11 cellular contexts compared by ENCODE assay signal in genomic region chr10:79273603-79274002, GRCh38.
A peak's percentile ranks its signal among the peaks of the same experiment; 100 is the strongest.
DNase-seq lines count a peak whose midpoint lies in the region; ATAC-seq and TF ChIP-seq lines count a peak whose summit lies in the region.
"Had no signal": no experiment of that assay in that cellular context is flagged by ENCODE, and none has a peak within 500 bp of the region (broad histone marks: within the 10 kb centered on the region; RNA-seq: fewer than 3 reads in every experiment).

No MANE protein-coding gene starts in this region.

- H3K27me3 ChIP-seq in BLaER1 treated with 17β-estradiol and CSF1 and Interleukin-3, amounts not matched to agents 10 nM and 100 nM: no peaks in the 10 kb centered on the region
- H3K27me3 ChIP-seq in right atrium auricular region (no peaks in the 10 kb centered on the region), skeletal muscle satellite cell (ENCODE audit: control insufficient read depth, insufficient read depth, low read length) (no peaks in the 10 kb centered on the region), neuronal stem cell (ENCODE audit: control insufficient read depth in 3 of 3, insufficient read depth in 3 of 3, low read depth in 1 of 3, low read length in 3 of 3) (no peaks in the 10 kb centered on the region)

- H4K8ac ChIP-seq in neuronal stem cell (ENCODE audit: low read depth, low read length): no peak overlapping the region

- peaks cover 26% of the 10 kb centered on the region for H3K36me3 Mint-ChIP-seq in brain
- peaks cover 7% of the 10 kb centered on the region for H3K36me3 Mint-ChIP-seq in activated CD4-positive, alpha-beta T cell treated with anti-CD3 and anti-CD28 coated beads, Interleukin-2, amount 10 ng/mL, durations not matched to agents 7 days and 5 days (ENCODE audit: low read depth)

- H3K4me1 Mint-ChIP-seq in brain: peaks cover 93% of the 10 kb centered on the region
- peaks cover 2% of the 10 kb centered on the region for H3K4me1 Mint-ChIP-seq in activated CD4-positive, alpha-beta T cell treated with anti-CD3 and anti-CD28 coated beads, Interleukin-2, amount 10 ng/mL, durations not matched to agents 7 days and 5 days

- POLR2A ChIA-PET in activated CD4-positive, alpha-beta T cell treated with anti-CD3 and anti-CD28 coated beads, Interleukin-2, amount 10 ng/mL, durations not matched to agents 7 days and 5 days (lab: Charles Lee): no interaction called here

- no peak for ATAC-seq in HG02852 (IDR thresholded peaks at IDR 0.05; ENCODE audit: unreplicated experiment)

- H3K79me1 ChIP-seq in neuronal stem cell (ENCODE audit: low read depth, low read length): peaks cover 20% of the 10 kb centered on the region

- no peak overlapping the region for H3K14ac ChIP-seq in neuronal stem cell (ENCODE audit: low read length)

- peaks cover 0 to 18% (median 8%) of the 10 kb centered on the region in 11 experiments; a peak in 11 of 22 replicates for H3K9me3 ChIP-seq in BLaER1 treated with 17β-estradiol and CSF1 and Interleukin-3, amounts not matched to agents 10 nM and 100 nM (replicated peaks in 1 of 11)
- no peaks in the 10 kb centered on the region for H3K9me3 ChIP-seq in right atrium auricular region
- no peaks in the 10 kb centered on the region for H3K9me3 ChIP-seq in skeletal muscle satellite cell (replicated peaks; ENCODE audit: low read length)
- H3K9me3 ChIP-seq in neuronal stem cell (replicated peaks in 1 of 2; ENCODE audit: control insufficient read depth in 2 of 2, insufficient read depth in 1 of 2, low read depth in 1 of 2, low read length in 2 of 2): peaks cover 0 to 2% of the 10 kb centered on the region in 2 donors

- no peak overlapping the region for H2AFZ ChIP-seq in neuronal stem cell (ENCODE audit: low read length)

- no peak overlapping the region for H2BK120ac ChIP-seq in neuronal stem cell (ENCODE audit: low read depth, low read length)

- no peak for TF ChIP-seq CTCF in brain (conservative IDR thresholded peaks at IDR 0.05)
- TF ChIP-seq CTCF in right atrium auricular region (IDR thresholded peaks at IDR 0.05): no peak

- H3K18ac ChIP-seq in neuronal stem cell (ENCODE audit: low read length): no peak overlapping the region

- no peak overlapping the region for H2BK12ac ChIP-seq in neuronal stem cell (ENCODE audit: low read length)

- peak overlapping the region; percentile 13 to 91 (median 59); a peak in 20 of 22 replicates for H3K27ac ChIP-seq in BLaER1 treated with 17β-estradiol and CSF1 and Interleukin-3, amounts not matched to agents 10 nM and 100 nM
- H3K27ac ChIP-seq in right atrium auricular region: peak overlapping the region; percentile 89 to 97
- H3K27ac ChIP-seq in neuronal stem cell (replicated peaks; ENCODE audit: low read length): no peak overlapping the region

- H3K23ac ChIP-seq in neuronal stem cell (ENCODE audit: low read depth, low read length, poor library complexity): no peak overlapping the region

- no peak overlapping the region for H2BK15ac ChIP-seq in neuronal stem cell (ENCODE audit: low read length)

- peaks cover 95 to 99% (median 96%) of the 10 kb centered on the region in 11 experiments for H4K20me1 ChIP-seq in BLaER1 treated with 17β-estradiol and CSF1 and Interleukin-3, amounts not matched to agents 10 nM and 100 nM

- no peak overlapping the region for H3K4me3 ChIP-seq in BLaER1 treated with 17β-estradiol and CSF1 and Interleukin-3, amounts not matched to agents 10 nM and 100 nM
- H3K4me3 ChIP-seq in right atrium auricular region (peak overlapping the region in 1 of 2 donors; percentile 7), skeletal muscle satellite cell (ENCODE audit: low read length) (no peak overlapping the region), neuronal stem cell (ENCODE audit: low read length in 2 of 2) (no peak overlapping the region)

- H3K4me3 Mint-ChIP-seq in brain: peak overlapping the region in 2 of 5 experiments; percentile 9 to 52
- H3K4me3 Mint-ChIP-seq in activated CD4-positive, alpha-beta T cell treated with anti-CD3 and anti-CD28 coated beads, Interleukin-2, amount 10 ng/mL, durations not matched to agents 7 days and 5 days: no peak overlapping the region

- WGBS in neuronal stem cell (ENCODE audit: extremely low coverage in 2 of 2, insufficient read length in 2 of 2, insufficient replicate concordance in 1 of 2), 2 donors: no CpG with 5 or more reads among the region's 10 CpGs

- no peak overlapping the region for H3K4ac ChIP-seq in neuronal stem cell (ENCODE audit: low read length)

- no peaks in the 10 kb centered on the region for H3K9me3 Mint-ChIP-seq in brain
- H3K9me3 Mint-ChIP-seq in activated CD4-positive, alpha-beta T cell treated with anti-CD3 and anti-CD28 coated beads, Interleukin-2, amount 10 ng/mL, durations not matched to agents 7 days and 5 days: no peaks in the 10 kb centered on the region

- CTCF ChIA-PET in activated CD4-positive, alpha-beta T cell treated with anti-CD3 and anti-CD28 coated beads, Interleukin-2, amount 10 ng/mL, durations not matched to agents 7 days and 5 days (lab: Charles Lee): interaction anchor here (1.1 to 1.4 kb wide), 2 partner anchors 11 to 12 kb away, joined by 3 read pairs; no protein-coding TSS in a partner anchor

- H3K27ac Mint-ChIP-seq in brain: peak overlapping the region; percentile 91 to 98 (median 95)
- H3K27ac Mint-ChIP-seq in activated CD4-positive, alpha-beta T cell treated with anti-CD3 and anti-CD28 coated beads, Interleukin-2, amount 10 ng/mL, durations not matched to agents 7 days and 5 days: no peak overlapping the region

- H2BK5ac ChIP-seq in neuronal stem cell (ENCODE audit: low read length): no peak overlapping the region

- H3K4me2 ChIP-seq in BLaER1 treated with 17β-estradiol and CSF1 and Interleukin-3, amounts not matched to agents 10 nM and 100 nM: peak overlapping the region; percentile 9 to 99 (median 97); a peak in 20 of 22 replicates
- H3K4me2 ChIP-seq in skeletal muscle satellite cell (ENCODE audit: low read length): peak overlapping the region; percentile 55
- no peak overlapping the region for H3K4me2 ChIP-seq in neuronal stem cell (ENCODE audit: insufficient read depth, low read length, poor library complexity, severe bottlenecking)

- no peak overlapping the region for H4K91ac ChIP-seq in neuronal stem cell (ENCODE audit: low read depth, low read length, poor library complexity)

- peak overlapping the region in 10 of 11 experiments; percentile 10 to 68 (median 30); a peak in 12 of 22 replicates for H3K9ac ChIP-seq in BLaER1 treated with 17β-estradiol and CSF1 and Interleukin-3, amounts not matched to agents 10 nM and 100 nM
- H3K9ac ChIP-seq in skeletal muscle satellite cell (ENCODE audit: low read depth, low read length): no peak overlapping the region
- no peak overlapping the region for H3K9ac ChIP-seq in neuronal stem cell (ENCODE audit: low read depth, low read length, poor library complexity)

- DNase-seq in right atrium auricular region (ENCODE audit: low spot score) (peak; percentile 83), neuronal stem cell (ENCODE audit: low spot score) (no peak), RPMI8226 (no peak)
- DNase-seq in activated CD4-positive, alpha-beta T cell treated with anti-CD3 and anti-CD28 coated beads, Interleukin-2, amount 10 ng/mL, durations not matched to agents 7 days and 5 days: no peak
- DNase-seq: H7, NCI-H524 treated with DMSO at 0.1 percent for 48 hours, SIG-M5 had no signal

- H3K4me1 ChIP-seq in BLaER1 treated with 17β-estradiol and CSF1 and Interleukin-3, amounts not matched to agents 10 nM and 100 nM: peaks cover 64 to 95% (median 70%) of the 10 kb centered on the region in 10 experiments
- H3K4me1 ChIP-seq in right atrium auricular region: peaks cover 0 to 81% of the 10 kb centered on the region in 2 donors
- H3K4me1 ChIP-seq in skeletal muscle satellite cell (ENCODE audit: control insufficient read depth, insufficient read depth, low read length): peaks cover 42% of the 10 kb centered on the region
- H3K4me1 ChIP-seq in neuronal stem cell (ENCODE audit: control insufficient read depth in 2 of 2, insufficient read depth in 1 of 2, low read depth in 1 of 2, low read length in 2 of 2): peaks cover 15 to 23% of the 10 kb centered on the region in 2 donors

- no peak overlapping the region for H2AK5ac ChIP-seq in neuronal stem cell (ENCODE audit: low read depth, low read length)

- H3K36me3 ChIP-seq in BLaER1 treated with 17β-estradiol and CSF1 and Interleukin-3, amounts not matched to agents 10 nM and 100 nM: peaks cover 67 to 89% (median 80%) of the 10 kb centered on the region in 11 experiments
- peaks cover 19% of the 10 kb centered on the region for H3K36me3 ChIP-seq in right atrium auricular region
- H3K36me3 ChIP-seq in skeletal muscle satellite cell (ENCODE audit: insufficient read depth, low read length): peaks cover 48% of the 10 kb centered on the region
- H3K36me3 ChIP-seq in neuronal stem cell (replicated peaks in 1 of 2; ENCODE audit: control insufficient read depth in 2 of 2, insufficient read depth in 2 of 2, low read length in 2 of 2): peaks cover 12 to 77% of the 10 kb centered on the region in 2 donors

- no peaks in the 10 kb centered on the region for H3K27me3 Mint-ChIP-seq in brain
- no peaks in the 10 kb centered on the region for H3K27me3 Mint-ChIP-seq in activated CD4-positive, alpha-beta T cell treated with anti-CD3 and anti-CD28 coated beads, Interleukin-2, amount 10 ng/mL, durations not matched to agents 7 days and 5 days

Comparison
In these comparisons a context has a peak if more than half of its experiments do, and no peak if none do; other contexts are left out.
1. H3K9ac ChIP-seq: peak in BLaER1 treated with 17β-estradiol and CSF1 and Interleukin-3, amounts not matched to agents 10 nM and 100 nM (10 of 11); none in skeletal muscle satellite cell (single experiment) and neuronal stem cell (single experiment).